9 cellular contexts compared by ENCODE assay signal in the genomic region with DNA sequence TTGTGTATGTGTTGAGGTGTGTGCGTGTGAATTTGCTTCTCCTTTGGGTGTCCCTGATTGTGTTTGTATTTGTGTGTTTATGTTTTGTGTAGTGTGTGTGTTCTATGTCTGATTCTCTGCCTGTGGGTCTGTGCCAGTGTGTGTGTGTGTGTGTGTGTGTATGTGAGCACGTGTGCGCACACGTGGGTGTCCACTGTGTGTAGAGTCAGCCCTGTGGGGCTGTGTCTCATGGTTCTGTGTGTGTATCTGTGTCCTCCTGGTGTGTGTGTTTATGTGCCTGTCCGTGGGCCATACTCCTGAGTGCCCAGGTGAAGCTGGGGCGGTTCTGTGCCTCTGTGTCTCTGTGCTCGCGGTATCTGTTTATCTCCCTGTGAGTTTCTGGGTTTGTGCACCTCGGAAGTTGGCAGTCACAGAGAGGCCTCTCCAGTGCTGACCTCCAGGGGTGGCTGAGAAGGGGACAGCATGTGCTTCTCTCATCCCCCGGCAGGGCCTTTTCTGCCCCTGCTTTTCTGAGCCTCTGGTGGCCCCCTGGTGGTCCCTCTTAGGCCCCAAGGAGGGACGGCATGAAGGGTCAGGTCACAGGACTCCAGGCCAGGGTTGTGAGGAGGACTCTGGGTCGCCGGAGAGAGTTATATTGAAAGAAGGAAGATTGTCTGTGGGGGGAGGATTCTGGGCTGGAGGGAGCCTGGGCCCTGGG. TPM values are rescaled to one million over a fixed set of nuclear protein-coding genes. Genes with fewer than 3 reads are reported as not detected.
"Had no signal": no experiment of that assay in that cellular context is flagged by ENCODE, and none has a peak within 500 bp of the region (broad histone marks: within the 10 kb centered on the region; RNA-seq: fewer than 3 reads in every experiment).

No MANE protein-coding gene starts in this region.

RNA-seq across cellular contexts. Expression of gene SFTPA2, which starts 36.9 kb away (rescaled TPM):
- total RNA-seq: activated B cell treated with CpG ODN at 0.5 μM for 24 hours; activated CD4-positive, alpha-beta memory T cell treated with anti-CD3 and anti-CD28 coated beads for 36 hours; activated CD8-positive, alpha-beta memory T cell treated with anti-CD3 and anti-CD28 coated beads, Interleukin-2, amount 10 ng/mL, durations not matched to agents 7 days and 5 days; MCF 10A; OCI-LY7; RPMI7951; SJSA1 had no signal
- polyA plus RNA-seq: cardiac muscle cell, SK-N-SH had no signal
